ENCODE assay signal across 9 cellular contexts in genomic region chr4:98447648-98448047, GRCh38.
DNase-seq lines count a peak whose midpoint lies in the region; ATAC-seq, FAIRE-seq and TF ChIP-seq lines count a peak whose summit lies in the region.
"Had no signal": no experiment of that assay in that cellular context is flagged by ENCODE, and none has a peak within 500 bp of the region (broad histone marks: within the 10 kb centered on the region; RNA-seq: fewer than 3 reads in every experiment).

No MANE protein-coding gene starts in this region.

- POLR2A ChIA-PET in activated CD8-positive, alpha-beta T cell treated with anti-CD3 and anti-CD28 coated beads for 36 hours (lab: Charles Lee), result no interaction called here
- POLR2A ChIA-PET in HepG2 (lab: Yijun Ruan, JAX), result no interaction called here

- no peaks in the 10 kb centered on the region; the same call in 1 of the 2 replicates for H3K9me3 ChIP-seq in HepG2 (ENCODE audit: low read length)

- intact Hi-C loops in activated CD8-positive, alpha-beta T cell treated with anti-CD3 and anti-CD28 coated beads for 36 hours (cut with micrococcal nuclease), result loop anchor here (10.0 kb wide), 1 partner anchor 303 kb away; the partner anchor contains the start of gene STPG2
- intact Hi-C loops in HepG2 (cut with micrococcal nuclease; ENCODE audit: unreplicated experiment) (no loop called here), cardiac septum (cut with DNase I) (loop anchor here (10.0 kb wide), 1 partner anchor 273 kb away; no protein-coding TSS in a partner anchor)

- no peaks in the 10 kb centered on the region for H4K20me1 ChIP-seq in HepG2 (ENCODE audit: insufficient read depth, low read length)

- no peak overlapping the region for H3K27ac Mint-ChIP-seq in HFFc6
- H3K27ac Mint-ChIP-seq in activated CD8-positive, alpha-beta T cell treated with anti-CD3 and anti-CD28 coated beads for 36 hours, result peak overlapping the region; percentile 96

- peaks cover 27% of the 10 kb centered on the region for H3K36me3 Mint-ChIP-seq in HFFc6 (ENCODE audit: low read depth)
- H3K36me3 Mint-ChIP-seq in activated CD8-positive, alpha-beta T cell treated with anti-CD3 and anti-CD28 coated beads for 36 hours (ENCODE audit: low read depth), result peaks cover 15% of the 10 kb centered on the region

- TF ChIP-seq RAD21 in HepG2 (CRISPR knock-in tag; IDR thresholded peaks at IDR 0.05), result no peak

- no peak for TF ChIP-seq POLR2A in HepG2 (IDR thresholded peaks at IDR 0.05; ENCODE audit: insufficient read depth in 1 of 2, low read depth in 2 of 2, low read length in 2 of 2)

- no peak overlapping the region for H3K4me3 ChIP-seq in HepG2 (replicated peaks in 1 of 3; ENCODE audit: insufficient read depth in 1 of 3, low read depth in 2 of 3, low read length in 3 of 3)

- ATAC-seq in activated CD8-positive, alpha-beta T cell treated with anti-CD3 and anti-CD28 coated beads for 36 hours, result no peak
- ATAC-seq in HepG2, result peak; percentile 46; the same call in 2 of the 3 replicates

- BruUV-seq in HepG2 (replicated peaks; lab: Mats Ljungman, UMichigan), result no TSS peak

- H3K4me3 Mint-ChIP-seq in HFFc6, result no peak overlapping the region
- no peak overlapping the region for H3K4me3 Mint-ChIP-seq in activated CD8-positive, alpha-beta T cell treated with anti-CD3 and anti-CD28 coated beads for 36 hours

- no peaks in the 10 kb centered on the region for H3K9me3 Mint-ChIP-seq in HFFc6
- H3K9me3 Mint-ChIP-seq in activated CD8-positive, alpha-beta T cell treated with anti-CD3 and anti-CD28 coated beads for 36 hours, result no peaks in the 10 kb centered on the region

- peaks cover 25% of the 10 kb centered on the region for H3K4me1 Mint-ChIP-seq in HFFc6 (ENCODE audit: low read depth)
- peaks cover 35% of the 10 kb centered on the region for H3K4me1 Mint-ChIP-seq in activated CD8-positive, alpha-beta T cell treated with anti-CD3 and anti-CD28 coated beads for 36 hours (ENCODE audit: low read depth)

- H2AFZ ChIP-seq in HepG2 (ENCODE audit: low read length), result no peak overlapping the region

- in situ Hi-C loops in HepG2 (cut with HindIII; ENCODE audit: extremely low pct_ligation_motif_present, low pct_unique_long_range_greater_than_20kb), result no loop called here

- no peak for FAIRE-seq in HepG2 (lab: Jason Lieb, UNC)

- H3K79me2 ChIP-seq in HepG2 (ENCODE audit: insufficient read depth, low read length), result no peaks in the 10 kb centered on the region

- H3K9ac ChIP-seq in HepG2 (ENCODE audit: insufficient read depth, low read depth, low read length), result no peak overlapping the region

- 0 out of 5 replicates have a peak, but pooled peaks cover 0 to 7% of the 10 kb centered on the region in 2 experiments for H3K36me3 ChIP-seq in HepG2 (replicated peaks in 1 of 2; ENCODE audit: control insufficient read depth in 1 of 2, insufficient read depth in 2 of 2, low read length in 2 of 2)

- DNase-seq in DMS79 (lab: John Stamatoyannopoulos, UW), result peak; percentile 37
- DNase-seq in HFFc6, result no peak
- DNase-seq in activated CD8-positive, alpha-beta T cell treated with anti-CD3 and anti-CD28 coated beads for 36 hours, result peak; percentile 27
- DNase-seq in HepG2 (ENCODE audit: low spot score), result no peak
- no peak for DNase-seq in central memory CD4-positive, alpha-beta T cell
- DNase-seq in cardiac septum (ENCODE audit: low spot score), result no peak
- DNase-seq in ureter (ENCODE audit: low spot score), result no peak
- no peak for DNase-seq in activated CD8-positive, alpha-beta memory T cell treated with anti-CD3 and anti-CD28 coated beads, Interleukin-2, amount 50 U/mL, for 4 hours
- DNase-seq: NCI-H1105 had no signal

- H3K27ac ChIP-seq in HepG2 (ENCODE audit: extremely low read length, insufficient read depth, low read length), result no peak overlapping the region

- no peaks in the 10 kb centered on the region for H3K4me1 ChIP-seq in HepG2 (ENCODE audit: insufficient read depth, low read length)

- no peaks in the 10 kb centered on the region; the same call in 1 of the 2 replicates for H3K27me3 Mint-ChIP-seq in HFFc6 (ENCODE audit: insufficient read depth)
- no peaks in the 10 kb centered on the region for H3K27me3 Mint-ChIP-seq in activated CD8-positive, alpha-beta T cell treated with anti-CD3 and anti-CD28 coated beads for 36 hours

- CTCF ChIA-PET in activated CD8-positive, alpha-beta T cell treated with anti-CD3 and anti-CD28 coated beads for 36 hours (lab: Charles Lee), result interaction anchor here (1.8 kb wide), 1 partner anchor 468 kb away, joined by 3 read pairs; no protein-coding TSS in a partner anchor
- CTCF ChIA-PET in HepG2 (lab: Yijun Ruan, JAX; ENCODE audit: low intra/inter-chr PET ratio, low total read pairs), result no interaction called here

- no peak overlapping the region for H3K4me2 ChIP-seq in HepG2 (ENCODE audit: low read depth, low read length)

- TF ChIP-seq EP300 in HepG2 (IDR thresholded peaks at IDR 0.05; ENCODE audit: low read depth in 2 of 2, low read length in 2 of 2) (no peak), HepG2 (CRISPR knock-in tag; IDR thresholded peaks at IDR 0.05; ENCODE audit: borderline replicate concordance) (no peak)

- no peaks in the 10 kb centered on the region for H3K27me3 ChIP-seq in HepG2 (ENCODE audit: control insufficient read depth in 1 of 2, insufficient read depth in 2 of 2, low read length in 2 of 2)

- TF ChIP-seq CTCF in HFFc6 (IDR thresholded peaks at IDR 0.05), result peak; percentile 24; the same call in 1 of the 2 replicates
- no peak for TF ChIP-seq CTCF in activated CD8-positive, alpha-beta T cell treated with anti-CD3 and anti-CD28 coated beads for 36 hours (IDR thresholded peaks at IDR 0.05)
- no peak for TF ChIP-seq CTCF in HepG2 (CRISPR knock-in tag; IDR thresholded peaks at IDR 0.05)

- WGBS in HepG2 (ENCODE audit: low lambda C conversion rate), result 80% methylated on average over 5 of the region's 5 CpGs

TF ChIP-seq in HepG2, 621 proteins besides CTCF, POLR2A, EP300 and RAD21:
- TF ChIP-seq SP1 (IDR thresholded peaks at IDR 0.05), result no peak
- no peak for TF ChIP-seq SP1 (CRISPR knock-in tag; IDR thresholded peaks at IDR 0.05)
- TF ChIP-seq UBTF (CRISPR knock-in tag; IDR thresholded peaks at IDR 0.05), result no peak
- TF ChIP-seq SIN3A (IDR thresholded peaks at IDR 0.05; ENCODE audit: borderline replicate concordance, low read depth, low read length), result no peak
- no peak for TF ChIP-seq ZNF101 (CRISPR knock-in tag; IDR thresholded peaks at IDR 0.05; ENCODE audit: borderline replicate concordance, low read depth)

Comparison
In these comparisons a context has a peak if more than half of its experiments do, and no peak if none do; other contexts are left out.
1. DNase-seq: peak in DMS79 (single experiment) and activated CD8-positive, alpha-beta T cell treated with anti-CD3 and anti-CD28 coated beads for 36 hours (single experiment); none in HFFc6 (single experiment), HepG2 (single experiment), central memory CD4-positive, alpha-beta T cell (single experiment), cardiac septum (single experiment), ureter (single experiment) and activated CD8-positive, alpha-beta memory T cell treated with anti-CD3 and anti-CD28 coated beads, Interleukin-2, amount 50 U/mL, for 4 hours (single experiment).